22 cellular contexts compared by ENCODE assay signal in the genomic region with DNA sequence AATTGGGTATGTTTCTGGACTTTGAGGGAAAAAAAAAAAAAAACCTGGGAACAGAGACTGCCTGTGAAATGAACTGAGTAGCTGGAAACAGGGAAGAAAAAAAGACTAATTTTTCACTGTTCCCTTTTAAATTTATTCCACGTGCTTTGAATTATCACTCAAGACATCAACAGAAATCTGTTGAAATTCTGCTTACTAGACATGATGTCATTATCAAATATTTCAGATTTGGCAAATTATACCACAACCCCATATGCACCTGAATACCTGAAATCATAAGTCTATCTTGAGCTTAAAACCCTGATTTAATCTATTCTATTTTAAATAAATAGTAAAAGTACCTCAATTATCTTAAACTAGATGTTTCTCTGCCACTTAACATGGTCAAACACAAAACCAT. TPM values are rescaled to one million over a fixed set of nuclear protein-coding genes. Genes with fewer than 3 reads are reported as not detected.
DNase-seq lines count a peak whose midpoint lies in the region; ATAC-seq, FAIRE-seq and TF ChIP-seq lines count a peak whose summit lies in the region.
"Had no signal": no experiment of that assay in that cellular context is flagged by ENCODE, and none has a peak within 500 bp of the region (broad histone marks: within the 10 kb centered on the region; RNA-seq: fewer than 3 reads in every experiment).

No MANE protein-coding gene starts in this region.

- peak overlapping the region; percentile 50 for H4K5ac ChIP-seq in H1 (ENCODE audit: insufficient read length, low read depth, low read length)

- no peak overlapping the region for H2BK12ac ChIP-seq in H1 (ENCODE audit: low read depth, low read length)

- no peak for TF ChIP-seq POLR2A in H1 (IDR thresholded peaks at IDR 0.05; ENCODE audit: control extremely low read depth in 1 of 2, low read depth in 2 of 2, low read length in 2 of 2)

- POLR2A ChIA-PET in PC-3 (lab: Charles Lee; ENCODE audit: unreplicated experiment) (interaction anchor here (0.6 kb wide), 1 partner anchor 114 kb away, joined by 4 read pairs; no protein-coding TSS in a partner anchor), H1 (lab: Charles Lee; ENCODE audit: partially characterized antibody) (interaction anchor here (0.9 to 5.4 kb wide), 7 partner anchors 12 to 252 kb away, joined by 3 to 49 read pairs (median 3); a partner anchor contains a TSS)

- no TSS peak for BruUV-seq in PC-3 (replicated peaks; lab: Mats Ljungman, UMichigan)

- no peak overlapping the region for H2AFZ ChIP-seq in GM23248
- H2AFZ ChIP-seq in PC-3 (ENCODE audit: low read length) = no peak overlapping the region
- H2AFZ ChIP-seq in H1 (ENCODE audit: low read length) = no peak overlapping the region

- H3K27ac ChIP-seq in GM23248 = peak overlapping the region; percentile 51; the same call in 1 of the 2 replicates
- H3K27ac ChIP-seq in PC-3 (ENCODE audit: low read length) = peak overlapping the region; percentile 41
- H3K27ac ChIP-seq in H1 (ENCODE audit: low read depth, low read length) = no peak overlapping the region

- H2AK5ac ChIP-seq in H1 (ENCODE audit: low read depth, low read length) = no peak overlapping the region

- H3K4me1 ChIP-seq in GM23248 (ENCODE audit: insufficient read depth) (peaks cover 37% of the 10 kb centered on the region), PC-3 (ENCODE audit: insufficient read depth, low read length) (peaks cover 63% of the 10 kb centered on the region), H1 (replicated peaks in 1 of 4; ENCODE audit: control insufficient read depth in 3 of 4, insufficient read depth in 4 of 4, low read length in 3 of 4) (peaks cover 2 to 17% (median 16%) of the 10 kb centered on the region in 4 experiments; a peak in 6 of 7 replicates), skeletal muscle satellite cell (ENCODE audit: control insufficient read depth, insufficient read depth, low read length) (peaks cover 26% of the 10 kb centered on the region)

- no peak overlapping the region for H3K23ac ChIP-seq in H1 (ENCODE audit: insufficient read length)

- peaks cover 36% of the 10 kb centered on the region for H3F3A ChIP-seq in GM23248 (ENCODE audit: insufficient read depth)
- peaks cover 16% of the 10 kb centered on the region for H3F3A ChIP-seq in PC-3 (ENCODE audit: low read length, unreplicated experiment)

- no peak overlapping the region for H4K91ac ChIP-seq in H1 (replicated peaks; ENCODE audit: insufficient read length, low read length)

- no peak overlapping the region for H3K4ac ChIP-seq in H1 (replicated peaks; ENCODE audit: insufficient read length, low read depth, low read length)

- H3K36me3 ChIP-seq in GM23248 (ENCODE audit: low read depth) (no peaks in the 10 kb centered on the region), PC-3 (ENCODE audit: low read depth, low read length) (0 out of 2 replicates have a peak, but pooled peaks cover 6% of the 10 kb centered on the region), H1 (ENCODE audit: control insufficient read depth in 2 of 4, insufficient read depth in 4 of 4, low read length in 3 of 4) (no peaks in the 10 kb centered on the region), skeletal muscle satellite cell (ENCODE audit: insufficient read depth, low read length) (no peaks in the 10 kb centered on the region)
- H3K36me3 ChIP-seq: gastroesophageal sphincter, thyroid gland had no signal

- no peak overlapping the region for H3K56ac ChIP-seq in H1 (replicated peaks; ENCODE audit: insufficient read length, low read depth, low read length)

- no peaks in the 10 kb centered on the region for H3K79me1 ChIP-seq in H1 (ENCODE audit: low read depth, low read length)

- H3K79me2 ChIP-seq in GM23248 (ENCODE audit: insufficient read depth) = peaks cover 98% of the 10 kb centered on the region
- H3K79me2 ChIP-seq in PC-3 (ENCODE audit: low read length) = peaks cover 98% of the 10 kb centered on the region
- H3K79me2 ChIP-seq in H1 (ENCODE audit: control insufficient read depth in 1 of 2, insufficient read depth in 2 of 2, low read length in 2 of 2) = peaks cover 11 to 84% of the 10 kb centered on the region in 2 experiments

- TF ChIP-seq CTCF in PC-3 (conservative IDR thresholded peaks at IDR 0.05; ENCODE audit: low read depth, low read length) (no peak), H1 (IDR thresholded peaks at IDR 0.05; ENCODE audit: control extremely low read depth in 1 of 3, insufficient read depth in 1 of 3, low read depth in 1 of 3, low read length in 3 of 3) (no peak)

- no peaks in the 10 kb centered on the region for H3K9me2 ChIP-seq in GM23248 (ENCODE audit: insufficient read depth)
- H3K9me2 ChIP-seq in PC-3 (replicated peaks; ENCODE audit: low read length) = no peaks in the 10 kb centered on the region

- 18 to 19% methylated on average over 1 of the region's 1 CpG for WGBS in GM23248 (ENCODE audit: low coverage in 1 of 2, low lambda C conversion rate in 2 of 2, missing lambda C conversion rate in 2 of 2), 2 experiments
- WGBS in H1 (ENCODE audit: extremely low coverage in 1 of 2, insufficient coverage in 1 of 2, insufficient read length in 1 of 2, insufficient replicate concordance in 2 of 2, low coverage in 1 of 2, low lambda C conversion rate in 2 of 2, missing lambda C conversion rate in 1 of 2), 2 experiments = 82% methylated on average over 1 of the region's 1 CpG; no CpG with 5 or more reads in 1 of the 2 experiments

- no peak overlapping the region for H4K8ac ChIP-seq in H1 (ENCODE audit: extremely low read depth, insufficient read depth, low read length)

- H2BK15ac ChIP-seq in H1 (ENCODE audit: low read length) = no peak overlapping the region

- H3K27me3 ChIP-seq in GM23248 (replicated peaks; ENCODE audit: insufficient read depth) (no peaks in the 10 kb centered on the region), PC-3 (ENCODE audit: low read length) (no peaks in the 10 kb centered on the region), H1 (replicated peaks in 1 of 4; ENCODE audit: control insufficient read depth in 3 of 4, extremely low read depth in 1 of 4, insufficient read depth in 3 of 4, low read length in 3 of 4) (no peaks in the 10 kb centered on the region), skeletal muscle satellite cell (ENCODE audit: control insufficient read depth, insufficient read depth, low read length) (no peaks in the 10 kb centered on the region)
- H3K27me3 ChIP-seq: gastroesophageal sphincter, thyroid gland had no signal

- DNase-seq in GM23248 = no peak
- no peak for DNase-seq in PC-3
- no peak for DNase-seq in H1 (ENCODE audit: low read depth in 1 of 2, low spot score in 2 of 2)
- no peak for DNase-seq in CD1c-positive myeloid dendritic cell (ENCODE audit: extremely low spot score)
- no peak for DNase-seq in A172 (ENCODE audit: low spot score)
- no peak for DNase-seq in activated CD4-positive, alpha-beta T cell treated with anti-CD3 and anti-CD28 coated beads, Interleukin-2, amount 50 U/mL, for 48 hours
- DNase-seq: activated CD4-positive, alpha-beta T cell treated with anti-CD3 and anti-CD28 coated beads, Interleukin-2, amount 50 U/mL, for 4 hours; activated T-cell treated with anti-CD3 and anti-CD28 coated beads for 4 hours; AML-193; left colon; midbrain; MV-4-11; NCI-H1694 treated with DMSO at 0.1 percent for 48 hours; NCI-H774; nephron progenitor cell; posterior cingulate gyrus; stimulated activated CD4-positive, alpha-beta T cell treated with anti-CD3 and anti-CD28 coated beads, Interleukin-1b, Interleukin-23, amount 100 ng/mL, for 48 hours; stimulated activated naive B cell treated with anti-CD40 and anti-IgM and Interleukin-4, amounts not matched to agents 10 μg/mL and 1 μg/mL and 100 μg/mL, for 72 hours; thyroid gland had no signal

- H3K4me3 ChIP-seq in GM23248 = peak overlapping the region; percentile 20; the same call in 1 of the 2 replicates
- peak overlapping the region; percentile 16; the same call in 1 of the 2 replicates for H3K4me3 ChIP-seq in PC-3 (ENCODE audit: low read length)
- no peak overlapping the region for H3K4me3 ChIP-seq in H1 (ENCODE audit: extremely low read depth in 1 of 4, insufficient read depth in 2 of 4, low read depth in 3 of 4, low read length in 4 of 4)
- H3K4me3 ChIP-seq in skeletal muscle satellite cell (ENCODE audit: low read length) = no peak overlapping the region
- H3K4me3 ChIP-seq: gastroesophageal sphincter, thyroid gland had no signal

- no peak for TF ChIP-seq EP300 in H1 (IDR thresholded peaks at IDR 0.05; ENCODE audit: borderline replicate concordance in 1 of 2, low read depth in 2 of 2, low read length in 2 of 2)

- H3K14ac ChIP-seq in H1 (ENCODE audit: insufficient read length) = no peak overlapping the region

- peak overlapping the region; percentile 10; the same call in 1 of the 2 replicates for H3K9ac ChIP-seq in GM23248
- H3K9ac ChIP-seq in PC-3 (ENCODE audit: low read length) = peak overlapping the region; percentile 1; the same call in 1 of the 2 replicates
- no peak overlapping the region for H3K9ac ChIP-seq in H1 (replicated peaks in 1 of 4; ENCODE audit: extremely low read depth in 1 of 4, low read depth in 3 of 4, low read length in 3 of 4)
- no peak overlapping the region for H3K9ac ChIP-seq in skeletal muscle satellite cell (ENCODE audit: low read depth, low read length)

- H3K4me2 ChIP-seq in GM23248 (ENCODE audit: unreplicated experiment) (peak overlapping the region; percentile 51), PC-3 (ENCODE audit: low read length) (peak overlapping the region; percentile 54), H1 (ENCODE audit: insufficient read depth in 1 of 2, low read depth in 2 of 2, low read length in 2 of 2) (no peak overlapping the region), skeletal muscle satellite cell (ENCODE audit: low read length) (peak overlapping the region; percentile 56)

- in situ Hi-C loops in GM23248 (cut with MboI) = no loop called here

- no peak for TF ChIP-seq RAD21 in H1 (IDR thresholded peaks at IDR 0.05 in 1 of 2, conservative IDR thresholded peaks at IDR 0.05 in 1 of 2; ENCODE audit: low read depth in 2 of 2, low read length in 2 of 2)

- no peak for ATAC-seq in PC-3
- no peak for ATAC-seq in GM19397 (IDR thresholded peaks at IDR 0.05; ENCODE audit: unreplicated experiment)
- ATAC-seq: gastroesophageal sphincter, left colon had no signal

- no peak overlapping the region for H2BK20ac ChIP-seq in H1 (ENCODE audit: low read length)

- no peak overlapping the region for H2BK120ac ChIP-seq in H1 (replicated peaks; ENCODE audit: low read depth, low read length)

- peaks cover 4% of the 10 kb centered on the region; the same call in 1 of the 2 replicates for H3K23me2 ChIP-seq in H1 (ENCODE audit: low read depth, low read length)

- H3K9me3 ChIP-seq in GM23248 (ENCODE audit: low read depth) = no peaks in the 10 kb centered on the region
- no peaks in the 10 kb centered on the region for H3K9me3 ChIP-seq in PC-3 (ENCODE audit: low read length)
- no peaks in the 10 kb centered on the region; a peak in 1 of 4 replicates for H3K9me3 ChIP-seq in H1 (ENCODE audit: insufficient read depth in 2 of 2, low read depth in 1 of 2, low read length in 1 of 2)
- H3K9me3 ChIP-seq in skeletal muscle satellite cell (replicated peaks; ENCODE audit: low read length) = no peaks in the 10 kb centered on the region
- H3K9me3 ChIP-seq: gastroesophageal sphincter, thyroid gland had no signal

- FAIRE-seq in H1 (lab: Jason Lieb, UNC) = no peak

- H2BK5ac ChIP-seq in H1 (ENCODE audit: low read depth, low read length) = no peak overlapping the region

- no peaks in the 10 kb centered on the region for H4K20me1 ChIP-seq in GM23248 (ENCODE audit: insufficient read depth)
- H4K20me1 ChIP-seq in PC-3 (ENCODE audit: low read length) = peaks cover 45% of the 10 kb centered on the region
- no peaks in the 10 kb centered on the region for H4K20me1 ChIP-seq in H1 (replicated peaks in 1 of 2; ENCODE audit: control insufficient read depth in 1 of 2, insufficient read depth in 2 of 2, low read length in 2 of 2)

- H3K18ac ChIP-seq in H1 (ENCODE audit: extremely low read depth, low read length) = no peak overlapping the region

- intact Hi-C loops in PC-3 (cut with micrococcal nuclease) = loop anchor here (5.0 kb wide), 1 partner anchor 34 kb away; no protein-coding TSS in a partner anchor

- CTCF ChIA-PET in PC-3 (lab: Charles Lee) = no interaction called here
- CTCF ChIA-PET in H1 (lab: Charles Lee; ENCODE audit: partially characterized antibody) = interaction anchor here (2.9 kb wide), 1 partner anchor 12 kb away, joined by 10 read pairs; no protein-coding TSS in a partner anchor

RNA-seq across cellular contexts. Expression of a gene that starts 5.0 kb away (rescaled TPM):
- 72.1 and 76.6 TPM in 2 replicates for total RNA-seq in GM23248 (2014; rRNA removed; shearing (Covaris generic))
- polyA plus RNA-seq in GM23248 (2016; fragmentation: Nextera tagmentation; extraction: Ambion mirVana) (66.1 and 69.9 TPM in 2 replicates), H1 (2011; rRNA removed) (5.1 and 5.8 TPM in 2 replicates)
- 63.2 and 75.2 TPM in 2 replicates for total RNA-seq in PC-3 (2014; rRNA removed)
- 31.5 and 32.6 TPM in 2 replicates for total RNA-seq in H1 (2021; fragmentation: NEBNext Ultra II Directional; extraction: Animal tissue kit (Norgen Biotek cat#: 25700))
- polyA plus RNA-seq in H1 (2011; cell fraction: cytosol; rRNA removed) = 10.8 TPM
- 3.6 TPM for polyA plus RNA-seq in H1 (2011; cell fraction: nucleus; rRNA removed)
- 6.3 to 15.1 TPM (median 9.5 TPM) in 4 replicates for polyA plus RNA-seq in H1 (2012, experiment 1 of 2)
- 3.4 TPM for polyA plus RNA-seq in H1 (2012, experiment 2 of 2)
- polyA plus RNA-seq in H1 (2013, experiment 1 of 2) = 21.2 TPM
- polyA plus RNA-seq in H1 (2013, experiment 2 of 2) = 26.0 TPM
- polyA minus RNA-seq in H1 (2011; rRNA and poly(A)+ RNA removed) = 4.4 and 6.1 TPM in 2 replicates
- 8.2 TPM for polyA minus RNA-seq in H1 (2011; cell fraction: cytosol; rRNA and poly(A)+ RNA removed)
- polyA minus RNA-seq in H1 (2011; cell fraction: nucleus; rRNA and poly(A)+ RNA removed) = 6.1 TPM
- 43.9 and 50.7 TPM in 2 replicates for total RNA-seq in skeletal muscle satellite cell (2012; rRNA removed)
- 69.1 and 101 TPM in 2 replicates for total RNA-seq in A172 (2014; rRNA removed; shearing (Covaris generic))

RNA-seq across cellular contexts. Expression of a gene that starts 50.4 kb away (rescaled TPM):
- 74.3 and 76.5 TPM in 2 replicates for total RNA-seq in GM23248 (2014; rRNA removed; shearing (Covaris generic))
- 30.3 and 34.6 TPM in 2 replicates for polyA plus RNA-seq in GM23248 (2016; fragmentation: Nextera tagmentation; extraction: Ambion mirVana)
- 121 and 139 TPM in 2 replicates for total RNA-seq in PC-3 (2014; rRNA removed)
- 208 and 210 TPM in 2 replicates for total RNA-seq in H1 (2021; fragmentation: NEBNext Ultra II Directional; extraction: Animal tissue kit (Norgen Biotek cat#: 25700))
- 39.2 and 54.5 TPM in 2 replicates for polyA plus RNA-seq in H1 (2011; rRNA removed)
- 70.2 TPM for polyA plus RNA-seq in H1 (2011; cell fraction: cytosol; rRNA removed)
- 85.1 TPM for polyA plus RNA-seq in H1 (2011; cell fraction: nucleus; rRNA removed)
- polyA plus RNA-seq in H1 (2012, experiment 1 of 2) = 40.3 to 94.5 TPM (median 62.6 TPM) in 4 replicates
- polyA plus RNA-seq in H1 (2012, experiment 2 of 2) = 8.6 TPM
- 141 TPM for polyA plus RNA-seq in H1 (2013, experiment 1 of 2)
- polyA plus RNA-seq in H1 (2013, experiment 2 of 2) = 130 TPM
- 505 and 669 TPM in 2 replicates for polyA minus RNA-seq in H1 (2011; rRNA and poly(A)+ RNA removed)
- 116 TPM for polyA minus RNA-seq in H1 (2011; cell fraction: cytosol; rRNA and poly(A)+ RNA removed)
- polyA minus RNA-seq in H1 (2011; cell fraction: nucleus; rRNA and poly(A)+ RNA removed) = 616 TPM
- 68.2 and 74.9 TPM in 2 replicates for total RNA-seq in skeletal muscle satellite cell (2012; rRNA removed)
- 71.6 and 98.3 TPM in 2 replicates for total RNA-seq in A172 (2014; rRNA removed; shearing (Covaris generic))

Comparison
In these comparisons a context has a peak if more than half of its experiments do, and no peak if none do; other contexts are left out.
1. H3K4me2 ChIP-seq: peak in GM23248 (single experiment), PC-3 (single experiment) and skeletal muscle satellite cell (single experiment); none in H1 (0 of 2).
2. H3K4me3 ChIP-seq: peak in GM23248 (single experiment) and PC-3 (single experiment); none in H1 (0 of 4) and skeletal muscle satellite cell (single experiment).
3. H3K9ac ChIP-seq: peak in GM23248 (single experiment) and PC-3 (single experiment); none in H1 (0 of 4) and skeletal muscle satellite cell (single experiment).